Comparison of ENCODE assay signal across 9 cellular contexts in genomic region chr5:136424835-136425694, GRCh38. TPM values are rescaled to one million over a fixed set of nuclear protein-coding genes. Genes with fewer than 3 reads are reported as not detected.
A peak's percentile ranks its signal among the peaks of the same experiment; 100 is the strongest.
DNase-seq lines count a peak whose midpoint lies in the region; ATAC-seq and TF ChIP-seq lines count a peak whose summit lies in the region.
"Had no signal": no experiment of that assay in that cellular context is flagged by ENCODE, and none has a peak within 500 bp of the region (broad histone marks: within the 10 kb centered on the region; RNA-seq: fewer than 3 reads in every experiment).

No MANE protein-coding gene starts in this region.

- POLR2A ChIA-PET in MCF 10A (lab: Yijun Ruan, JAX): no interaction called here

- intact Hi-C loops in MCF 10A (cut with micrococcal nuclease): loop anchor here (1.0 to 2.0 kb wide), 5 partner anchors 51 to 538 kb away; partner anchors contain the start of gene TRPC7

- no peaks in the 10 kb centered on the region for H3K36me3 Mint-ChIP-seq in MCF 10A (ENCODE audit: insufficient read depth, unreplicated experiment)
- H3K36me3 Mint-ChIP-seq: activated naive CD8-positive, alpha-beta T cell had no signal

- H3K9me3 Mint-ChIP-seq in MCF 10A (ENCODE audit: unreplicated experiment): no peaks in the 10 kb centered on the region

- H3K4me3 ChIP-seq in LNCaP clone FGC (ENCODE audit: low read depth, low read length): no peak overlapping the region
- H3K4me3 ChIP-seq in kidney epithelial cell (ENCODE audit: low read depth, low read length): no peak overlapping the region

- H3K27ac Mint-ChIP-seq in MCF 10A (ENCODE audit: low read depth, unreplicated experiment): no peak overlapping the region
- H3K27ac Mint-ChIP-seq: activated naive CD8-positive, alpha-beta T cell had no signal

- ATAC-seq in GM21576 (IDR thresholded peaks at IDR 0.05; ENCODE audit: unreplicated experiment): peak; percentile 78

- DNase-seq in GM03348 (ENCODE audit: low spot score) (peak; percentile 82), LNCaP clone FGC (ENCODE audit: low read depth) (peak; percentile 35), SHP77 (lab: John Stamatoyannopoulos, UW) (peak; percentile 76 to 77), MCF 10A (ENCODE audit: unreplicated experiment) (peak; percentile 90), kidney epithelial cell (ENCODE audit: low read depth) (peak; percentile 12), HCEC 1CT (no peak)
- peak; percentile 2 for DNase-seq in stimulated activated CD8-positive, alpha-beta memory T cell treated with anti-CD3 and anti-CD28 coated beads, Interleukin-15, amount 100 ng/mL, for 1 hour (ENCODE audit: low read depth)

- peaks cover 74% of the 10 kb centered on the region for H3K27me3 Mint-ChIP-seq in MCF 10A (ENCODE audit: insufficient read depth, unreplicated experiment)
- H3K27me3 Mint-ChIP-seq: activated naive CD8-positive, alpha-beta T cell had no signal

- H3K27me3 ChIP-seq in kidney epithelial cell (ENCODE audit: control insufficient read depth, insufficient read depth, low read length): no peaks in the 10 kb centered on the region

- H3K4me1 Mint-ChIP-seq in MCF 10A (ENCODE audit: insufficient read depth, unreplicated experiment): no peaks in the 10 kb centered on the region

- H3K4me3 Mint-ChIP-seq in MCF 10A (ENCODE audit: unreplicated experiment): no peak overlapping the region
- H3K4me3 Mint-ChIP-seq: activated naive CD8-positive, alpha-beta T cell had no signal

- CTCF ChIA-PET in MCF 10A (lab: Yijun Ruan, JAX): interaction anchor here (0.6 to 1.9 kb wide), 8 partner anchors 8 to 466 kb away, joined by 3 to 8 read pairs (median 4); no protein-coding TSS in a partner anchor

- no peaks in the 10 kb centered on the region for H3K36me3 ChIP-seq in kidney epithelial cell (ENCODE audit: control insufficient read depth, insufficient read depth, low read length)

- no TSS peak for BruUV-seq in MCF 10A (replicated peaks; lab: Mats Ljungman, UMichigan)

- TF ChIP-seq CTCF in LNCaP clone FGC (IDR thresholded peaks at IDR 0.05; ENCODE audit: control insufficient read depth, extremely low read depth, insufficient read depth) (peak; percentile 96), MCF 10A (IDR thresholded peaks at IDR 0.05; ENCODE audit: unreplicated experiment) (peak; percentile 94), kidney epithelial cell (IDR thresholded peaks at IDR 0.05; ENCODE audit: insufficient read depth, low read length, poor library complexity, severe bottlenecking) (peak; percentile 88)

RNA-seq across cellular contexts. Expression of gene TRPC7, which starts 59.7 kb away (rescaled TPM):
- total RNA-seq in MCF 10A (2022) (not detected in 2 replicates), kidney epithelial cell (not detected in 2 replicates)
